In the genomic region with DNA sequence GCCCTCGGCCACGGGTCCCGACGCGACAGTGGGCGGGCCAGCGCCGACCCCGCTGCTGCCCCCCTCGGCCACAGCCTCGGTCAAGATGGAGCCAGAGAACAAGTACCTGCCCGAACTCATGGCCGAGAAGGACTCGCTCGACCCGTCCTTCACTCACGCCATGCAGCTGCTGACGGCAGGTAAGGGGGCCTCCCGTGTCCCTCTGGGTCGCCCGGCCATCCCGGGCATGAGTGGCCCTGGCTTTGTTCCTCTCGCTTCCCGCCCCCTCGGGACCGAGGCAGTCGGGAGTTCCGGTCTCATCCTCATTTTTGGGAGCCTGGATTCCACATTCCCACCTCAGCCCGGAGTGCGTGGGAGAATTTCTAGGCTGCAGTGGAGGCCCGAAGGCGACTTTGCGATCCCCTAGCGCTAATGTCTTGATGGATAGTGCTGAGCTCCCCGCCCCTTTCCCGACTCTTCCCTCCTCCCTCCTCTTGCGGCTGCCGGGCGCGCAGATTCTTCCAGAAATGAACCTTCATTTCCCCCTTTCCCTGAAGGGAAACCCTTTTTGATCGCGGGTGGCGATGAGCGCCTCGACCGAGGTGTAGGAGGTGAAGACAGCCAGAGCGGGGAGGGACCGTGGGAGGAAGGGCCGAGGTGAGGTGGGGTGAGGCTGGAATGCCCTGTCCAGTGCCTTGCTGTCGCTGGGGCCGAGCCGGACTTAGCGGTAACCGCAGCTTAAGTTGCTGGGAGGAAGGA, we compare ENCODE assay signal across 8 cellular contexts. TPM values are rescaled to one million over a fixed set of nuclear protein-coding genes. Genes with fewer than 3 reads are reported as not detected.
DNase-seq lines count a peak whose midpoint lies in the region; ATAC-seq lines count a peak whose summit lies in the region.

No MANE protein-coding gene starts in this region.

- H3K36me3 ChIP-seq in mucosa of stomach (ENCODE audit: control insufficient read depth, insufficient read depth, low read length) = no peaks in the 10 kb centered on the region

- peak overlapping the region; percentile 90 for H3K9ac ChIP-seq in mucosa of stomach (ENCODE audit: low read length)

- peak; percentile 24 for ATAC-seq in HG02623 (IDR thresholded peaks at IDR 0.05; ENCODE audit: unreplicated experiment)
- ATAC-seq in esophagus mucosa = peak; percentile 26

- no peaks in the 10 kb centered on the region for H3K9me3 ChIP-seq in mucosa of stomach (ENCODE audit: control insufficient read depth, low read length)

- H3K4me3 ChIP-seq in mucosa of stomach (ENCODE audit: low read length) = peak overlapping the region; percentile 92

- H3K4me1 ChIP-seq in mucosa of stomach (ENCODE audit: control insufficient read depth, insufficient read depth, low read length) = peaks cover 12% of the 10 kb centered on the region

- DNase-seq in NCI-H146 (lab: John Stamatoyannopoulos, UW) (peak; percentile 33), NCI-H146 treated with DMSO at 0.1 percent for 48 hours (lab: John Stamatoyannopoulos, UW; ENCODE audit: unreplicated experiment) (no peak), NCI-H1105 treated with DMSO at 0.1 percent for 48 hours (lab: John Stamatoyannopoulos, UW) (peak; percentile 52), activated T-cell treated with anti-CD3 and anti-CD28 coated beads for 24 hours (ENCODE audit: low read depth) (peak; percentile 8)
- DNase-seq in stimulated activated naive CD4-positive, alpha-beta T cell (lab: John Stamatoyannopoulos, UW) = peak in 5 of 6 experiments; percentile 21 to 55 (median 23)

- H3K27me3 ChIP-seq in mucosa of stomach (ENCODE audit: control insufficient read depth, insufficient read depth, low read length) = no peaks in the 10 kb centered on the region

RNA-seq across cellular contexts. Expression of a gene that starts 0.7 kb away (rescaled TPM):
- total RNA-seq in esophagus mucosa = 80.6 TPM

RNA-seq across cellular contexts. Expression of a gene that starts 58.4 kb away (rescaled TPM):
- 10.5 TPM for total RNA-seq in esophagus mucosa
